ENCODE assay signal across 24 cellular contexts in the genomic region with DNA sequence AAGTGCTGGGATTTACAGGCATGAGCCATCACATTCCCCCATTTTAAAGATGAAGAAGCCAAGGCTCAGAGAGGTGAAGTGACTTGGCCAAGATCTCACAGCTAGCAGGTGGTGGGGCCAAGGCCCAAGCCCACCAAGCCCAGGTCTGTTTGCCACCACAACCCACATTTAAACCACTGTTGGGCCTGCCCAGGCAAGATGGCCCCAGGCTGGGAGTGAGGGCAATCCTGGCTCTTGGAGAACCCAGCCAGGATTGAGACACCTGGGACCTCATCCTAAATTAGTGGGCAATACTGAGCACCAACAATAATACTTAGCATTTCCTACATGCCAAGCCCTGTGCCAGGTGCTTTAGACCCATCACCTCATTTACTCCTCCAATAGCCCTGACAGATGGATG. TPM values are rescaled to one million over a fixed set of nuclear protein-coding genes. Genes with fewer than 3 reads are reported as not detected.
"Had no signal": no experiment of that assay in that cellular context is flagged by ENCODE, and none has a peak within 500 bp of the region (broad histone marks: within the 10 kb centered on the region; RNA-seq: fewer than 3 reads in every experiment).

No MANE protein-coding gene starts in this region.

- H3K4me3 ChIP-seq: esophagus squamous epithelium, heart right ventricle, left ventricle myocardium inferior, lung, testis, tibial nerve had no signal

- H3K27ac Mint-ChIP-seq: nephron; stimulated activated naive B cell treated with anti-CD40 and anti-IgM and Interleukin-4, amounts not matched to agents 10 μg/mL and 1 μg/mL and 100 μg/mL, for 72 hours; stimulated activated naive CD8-positive, alpha-beta T cell treated with anti-CD3 and anti-CD28 coated beads, Interleukin-15, amount 100 ng/mL, for 72 hours had no signal

- DNase-seq: effector memory CD4-positive, alpha-beta T cell; esophagus squamous epithelium; foreskin fibroblast; heart right ventricle; hypothalamus; left cardiac atrium; left ventricle myocardium inferior; mesenchymal stem cell; midbrain; stimulated activated CD4-positive, alpha-beta T cell treated with anti-CD3 and anti-CD28 coated beads, Interleukin-2, amount 100 ng/mL, for 24 hours; stimulated activated CD4-positive, alpha-beta T cell treated with anti-CD3 and anti-CD28 coated beads, Interleukin-4, amount 100 ng/mL, for 4 hours; stimulated activated naive B cell treated with anti-CD40 and anti-IgM and Interleukin-4, amounts not matched to agents 10 μg/mL and 1 μg/mL and 100 μg/mL, for 72 hours; stimulated activated naive CD8-positive, alpha-beta T cell treated with anti-CD3 and anti-CD28 coated beads, Interleukin-15, amount 100 ng/mL, for 72 hours; testis had no signal

- H3K4me3 Mint-ChIP-seq: central memory CD8-positive, alpha-beta T cell; nephron; stimulated activated naive B cell treated with anti-CD40 and anti-IgM and Interleukin-4, amounts not matched to agents 10 μg/mL and 1 μg/mL and 100 μg/mL, for 72 hours; stimulated activated naive CD8-positive, alpha-beta T cell treated with anti-CD3 and anti-CD28 coated beads, Interleukin-15, amount 100 ng/mL, for 72 hours had no signal

- H3K36me3 Mint-ChIP-seq: stimulated activated naive B cell treated with anti-CD40 and anti-IgM and Interleukin-4, amounts not matched to agents 10 μg/mL and 1 μg/mL and 100 μg/mL, for 72 hours had no signal

- H3K27ac ChIP-seq: esophagus squamous epithelium, heart right ventricle, left ventricle myocardium inferior, testis, tibial nerve had no signal

- H3K4me1 ChIP-seq: esophagus squamous epithelium, testis, tibial nerve had no signal

- H3K9me3 Mint-ChIP-seq: central memory CD8-positive, alpha-beta T cell; nephron; stimulated activated naive B cell treated with anti-CD40 and anti-IgM and Interleukin-4, amounts not matched to agents 10 μg/mL and 1 μg/mL and 100 μg/mL, for 72 hours; stimulated activated naive CD8-positive, alpha-beta T cell treated with anti-CD3 and anti-CD28 coated beads, Interleukin-15, amount 100 ng/mL, for 72 hours had no signal

- H3K9me3 ChIP-seq: esophagus squamous epithelium, heart right ventricle, left ventricle myocardium inferior, testis, tibial nerve had no signal

- H3K4me1 Mint-ChIP-seq: central memory CD8-positive, alpha-beta T cell; stimulated activated naive CD8-positive, alpha-beta T cell treated with anti-CD3 and anti-CD28 coated beads, Interleukin-15, amount 100 ng/mL, for 72 hours had no signal

- H3K27me3 ChIP-seq: testis had no signal

- ATAC-seq: heart right ventricle; left cardiac atrium; sciatic nerve; stimulated activated naive B cell treated with anti-CD40 and anti-IgM and Interleukin-4, amounts not matched to agents 10 μg/mL and 1 μg/mL and 100 μg/mL, for 72 hours; stimulated activated naive CD8-positive, alpha-beta T cell treated with anti-CD3 and anti-CD28 coated beads, Interleukin-15, amount 100 ng/mL, for 72 hours had no signal

- H3K36me3 ChIP-seq: esophagus squamous epithelium, heart right ventricle, left ventricle myocardium inferior, tibial nerve had no signal

RNA-seq across cellular contexts. Expression of a gene that starts 6.9 kb away (rescaled TPM):
- total RNA-seq: epithelial cell of proximal tubule, esophagus squamous epithelium, omental fat pad, pulmonary artery endothelial cell, sciatic nerve, subcutaneous adipose tissue, tibial nerve had no signal
- polyA plus RNA-seq: keratinocyte, lung had no signal
